ENCODE assay signal across 13 cellular contexts in the genomic region with DNA sequence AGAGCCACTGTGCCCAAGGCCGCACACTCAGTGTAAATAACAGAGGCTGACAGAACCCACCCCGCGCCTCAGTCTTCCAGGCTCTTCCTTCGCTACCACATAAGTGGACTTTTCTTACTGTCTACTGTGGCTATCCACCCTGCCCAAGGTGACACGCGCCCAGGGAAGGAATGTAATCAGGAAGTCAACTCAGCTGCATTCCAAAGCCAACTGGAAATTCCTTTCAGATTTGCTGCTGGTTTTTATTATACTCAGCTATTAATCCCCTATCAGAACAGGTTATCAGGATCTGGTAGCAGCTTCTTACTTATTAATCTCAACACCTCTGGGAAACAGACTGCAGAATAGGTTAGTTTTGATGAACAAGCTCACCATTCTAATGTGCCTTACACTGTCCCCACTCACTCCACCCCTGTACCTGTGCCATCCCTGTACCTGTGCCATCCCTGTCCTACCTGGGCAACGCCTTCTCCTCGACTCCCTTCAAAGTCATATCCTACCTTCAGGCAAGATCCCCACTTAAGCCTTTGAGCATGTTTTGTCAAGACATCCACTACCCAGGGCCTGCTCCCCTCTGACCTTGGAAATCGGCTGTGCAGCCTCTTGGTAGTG.
DNase-seq lines count a peak whose midpoint lies in the region; TF ChIP-seq lines count a peak whose summit lies in the region.
"Had no signal": no experiment of that assay in that cellular context is flagged by ENCODE, and none has a peak within 500 bp of the region (broad histone marks: within the 10 kb centered on the region; RNA-seq: fewer than 3 reads in every experiment).

No MANE protein-coding gene starts in this region.

- no peaks in the 10 kb centered on the region for H3K36me3 ChIP-seq in MG63
- H3K36me3 ChIP-seq: heart left ventricle had no signal

- peak; percentile 64 for DNase-seq in AG10803 (ENCODE audit: low read depth)
- DNase-seq in MG63, result peak; percentile 62
- DNase-seq in dermis microvascular lymphatic vessel endothelial cell (ENCODE audit: low read depth in 2 of 2), result peak; percentile 32 to 62
- DNase-seq in lung microvascular endothelial cell (ENCODE audit: low read depth in 2 of 2), result peak; percentile 55 to 79
- DNase-seq in MV-4-11 (lab: John Stamatoyannopoulos, UW), result no peak
- no peak for DNase-seq in pons (ENCODE audit: low spot score)
- no peak for DNase-seq in NCI-H2029 (lab: John Stamatoyannopoulos, UW)
- no peak for DNase-seq in activated CD4-positive, alpha-beta T cell treated with anti-CD3 and anti-CD28 coated beads for 48 hours
- DNase-seq: heart left ventricle; KG1; naive thymus-derived CD4-positive, alpha-beta T cell; NCI-H510A treated with DMSO at 0.1 percent for 48 hours; T-cell had no signal

- no peaks in the 10 kb centered on the region for H3K27me3 ChIP-seq in MG63
- H3K27me3 ChIP-seq: heart left ventricle had no signal

- H3K4me3 ChIP-seq in AG10803 (ENCODE audit: low read length) (no peak overlapping the region), MG63 (no peak overlapping the region)
- H3K4me3 ChIP-seq: heart left ventricle had no signal

- no peaks in the 10 kb centered on the region for H3K9me3 ChIP-seq in MG63
- H3K9me3 ChIP-seq: heart left ventricle had no signal

- no peak for TF ChIP-seq CTCF in AG10803 (conservative IDR thresholded peaks at IDR 0.05; ENCODE audit: low read length)

Comparison
In these comparisons a context has a peak if more than half of its experiments do, and no peak if none do; other contexts are left out.
1. DNase-seq: peak in AG10803 (single experiment), MG63 (single experiment), dermis microvascular lymphatic vessel endothelial cell (2 of 2) and lung microvascular endothelial cell (2 of 2); none in MV-4-11 (single experiment), pons (single experiment), NCI-H2029 (single experiment) and activated CD4-positive, alpha-beta T cell treated with anti-CD3 and anti-CD28 coated beads for 48 hours (single experiment).